31 cellular contexts compared by ENCODE assay signal in genomic region chr5:177027665-177028064, GRCh38.
"Had no signal": no experiment of that assay in that cellular context is flagged by ENCODE, and none has a peak within 500 bp of the region (broad histone marks: within the 10 kb centered on the region; RNA-seq: fewer than 3 reads in every experiment).

No MANE protein-coding gene starts in this region.

- H3K27ac ChIP-seq: neural progenitor cell, ovary, parathyroid adenoma, psoas muscle, skin epidermis, spleen, suprapubic skin, testis, tibial artery, transverse colon, upper lobe of right lung, uterus had no signal

- H3K36me3 Mint-ChIP-seq: natural killer cell had no signal

- H3K27me3 ChIP-seq: neural progenitor cell, ovary, spleen, suprapubic skin, testis, tibial artery, transverse colon, upper lobe of right lung, uterus had no signal

- ATAC-seq: natural killer cell; psoas muscle; right cardiac atrium; sciatic nerve; stimulated activated memory B cell treated with anti-CD40 and anti-IgM and Interleukin-4, amounts not matched to agents 10 μg/mL and 1 μg/mL and 100 μg/mL, for 72 hours; stimulated activated naive CD8-positive, alpha-beta T cell treated with anti-CD3 and anti-CD28 coated beads, Interleukin-15, amount 100 ng/mL, for 72 hours; stimulated activated naive CD8-positive, alpha-beta T cell treated with anti-CD3 and anti-CD28 coated beads, Interleukin-15, Interleukin-2, amounts not matched to agents 100 U/mL and 50 U/mL, for 24 hours; upper lobe of right lung had no signal

- H3K4me2 ChIP-seq: neural progenitor cell, smooth muscle cell had no signal

- H3K9ac ChIP-seq: neural progenitor cell, parathyroid adenoma had no signal

- H3K4me3 ChIP-seq: neural progenitor cell, ovary, psoas muscle, skin epidermis, smooth muscle cell, spleen, suprapubic skin, testis, tibial artery, transverse colon, upper lobe of right lung, uterus had no signal

- H3K36me3 ChIP-seq: neural progenitor cell, ovary, transverse colon, upper lobe of right lung, uterus had no signal

- H3K4me3 Mint-ChIP-seq: natural killer cell; nephron; neural progenitor cell; stimulated activated memory B cell treated with anti-CD40 and anti-IgM and Interleukin-4, amounts not matched to agents 10 μg/mL and 1 μg/mL and 100 μg/mL, for 72 hours; stimulated activated naive CD8-positive, alpha-beta T cell treated with anti-CD3 and anti-CD28 coated beads, Interleukin-15, amount 100 ng/mL, for 72 hours; type B pancreatic cell had no signal

- H3K9me3 Mint-ChIP-seq: natural killer cell had no signal

- H3K4me1 ChIP-seq: neural progenitor cell, upper lobe of right lung, uterus had no signal

- H3K27ac Mint-ChIP-seq: natural killer cell; nephron; neural progenitor cell; progenitor cell of endocrine pancreas; stimulated activated memory B cell treated with anti-CD40 and anti-IgM and Interleukin-4, amounts not matched to agents 10 μg/mL and 1 μg/mL and 100 μg/mL, for 72 hours; stimulated activated naive CD8-positive, alpha-beta T cell treated with anti-CD3 and anti-CD28 coated beads, Interleukin-15, amount 100 ng/mL, for 72 hours; type B pancreatic cell had no signal

- H3K27me3 Mint-ChIP-seq: progenitor cell of endocrine pancreas; stimulated activated memory B cell treated with anti-CD40 and anti-IgM and Interleukin-4, amounts not matched to agents 10 μg/mL and 1 μg/mL and 100 μg/mL, for 72 hours; stimulated activated naive CD8-positive, alpha-beta T cell treated with anti-CD3 and anti-CD28 coated beads, Interleukin-15, amount 100 ng/mL, for 72 hours; type B pancreatic cell had no signal

- H3K9me3 ChIP-seq: ovary, testis, tibial artery, transverse colon, upper lobe of right lung, uterus had no signal

- DNase-seq: natural killer cell; occipital lobe; ovary; posterior cingulate gyrus; psoas muscle; right cardiac atrium; spleen; stimulated activated CD4-positive, alpha-beta T cell treated with anti-CD3 and anti-CD28 coated beads, Interleukin-12 subunit alpha, Interleukin-12 subunit beta, amount 100 ng/mL, for 4 hours; stimulated activated CD4-positive, alpha-beta T cell treated with anti-CD3 and anti-CD28 coated beads, Interleukin-1b, Interleukin-23, amount 100 ng/mL, for 48 hours; stimulated activated CD4-positive, alpha-beta T cell treated with anti-CD3 and anti-CD28 coated beads, Interleukin-4, amount 100 ng/mL, for 1 hour; stimulated activated CD4-positive, alpha-beta T cell treated with anti-CD3 and anti-CD28 coated beads, Interleukin-4, amount 100 ng/mL, for 4 hours; stimulated activated CD8-positive, alpha-beta memory T cell treated with anti-CD3 and anti-CD28 coated beads, Interleukin-4, amount 100 ng/mL, for 48 hours; stimulated activated naive CD4-positive, alpha-beta T cell; stimulated activated naive CD8-positive, alpha-beta T cell treated with anti-CD3 and anti-CD28 coated beads, Interleukin-15, amount 100 ng/mL, for 72 hours; stimulated activated naive CD8-positive, alpha-beta T cell treated with anti-CD3 and anti-CD28 coated beads, Interleukin-15, Interleukin-2, amounts not matched to agents 100 U/mL and 50 U/mL, for 24 hours; substantia nigra; testis; tibial artery; transverse colon; upper lobe of right lung; uterus had no signal

- H2AFZ ChIP-seq: neural progenitor cell, parathyroid adenoma had no signal
